11 cellular contexts compared by ENCODE assay signal in the genomic region with DNA sequence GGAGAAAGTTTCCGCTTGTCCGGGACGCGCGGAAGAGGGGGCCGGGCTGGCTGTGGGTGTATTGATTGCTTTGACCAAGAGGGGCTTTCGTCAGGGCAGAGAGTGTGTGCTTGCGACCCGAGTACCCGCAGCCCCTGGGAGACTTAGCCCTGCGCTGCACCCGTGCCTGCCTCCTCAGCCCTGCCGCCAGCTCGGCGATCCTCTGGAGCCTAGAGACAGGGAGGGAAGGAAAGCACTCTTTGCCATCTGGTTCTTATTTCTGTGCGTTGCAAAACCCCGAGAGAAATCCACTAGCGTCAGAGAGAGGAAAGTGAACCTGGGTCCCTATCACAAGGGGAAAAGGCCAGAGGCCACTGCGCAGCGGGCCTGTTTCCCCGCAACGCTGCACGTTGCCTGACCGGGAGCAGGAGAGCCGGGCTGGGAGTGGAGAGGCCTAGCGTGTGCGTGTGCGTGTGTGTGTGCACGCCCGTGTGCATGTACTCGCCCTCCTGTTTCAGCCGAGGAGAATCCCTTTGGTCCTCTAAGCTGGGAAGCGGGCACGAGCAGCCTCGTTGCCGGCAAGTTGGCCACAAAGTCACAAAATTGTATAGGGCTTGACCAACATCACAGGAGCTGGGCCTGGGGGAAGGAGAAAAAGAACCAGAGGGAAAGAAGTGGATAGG. TPM values are rescaled to one million over a fixed set of nuclear protein-coding genes. Genes with fewer than 3 reads are reported as not detected.
A peak's percentile ranks its signal among the peaks of the same experiment; 100 is the strongest.
DNase-seq lines count a peak whose midpoint lies in the region; ATAC-seq and TF ChIP-seq lines count a peak whose summit lies in the region.
"Had no signal": no experiment of that assay in that cellular context is flagged by ENCODE, and none has a peak within 500 bp of the region (broad histone marks: within the 10 kb centered on the region; RNA-seq: fewer than 3 reads in every experiment).

No MANE protein-coding gene starts in this region.

- peaks cover 0 to 10% of the 10 kb centered on the region in 2 donors for H3K27me3 ChIP-seq in naive thymus-derived CD4-positive, alpha-beta T cell (ENCODE audit: control insufficient read depth in 2 of 2, insufficient read depth in 2 of 2, low read length in 2 of 2)

- peak overlapping the region; percentile 24 for H3K4me3 Mint-ChIP-seq in activated T-helper 2 cell treated with anti-CD3 and anti-CD28 coated beads, Interferon-gamma antibody, Interleukin-2, Interleukin-4, amounts not matched to agents 10 μg/mL and 5 μg/mL and 100 μg/mL, durations not matched to agents 14 hours and 24 hours and 36 hours (ENCODE audit: low read depth)
- peak overlapping the region in 9 of 10 donors; percentile 18 to 90 (median 74) for H3K4me3 Mint-ChIP-seq in naive thymus-derived CD4-positive, alpha-beta T cell

- no peaks in the 10 kb centered on the region for H3K36me3 ChIP-seq in ES-I3 (ENCODE audit: insufficient read depth, low read length)
- no peaks in the 10 kb centered on the region for H3K36me3 ChIP-seq in naive thymus-derived CD4-positive, alpha-beta T cell (ENCODE audit: control insufficient read depth in 2 of 3, insufficient read depth in 3 of 3, low read length in 3 of 3)
- H3K36me3 ChIP-seq: Peyer's patch had no signal

- H3K9ac ChIP-seq in ES-I3 (ENCODE audit: low read depth, low read length), result peak overlapping the region; percentile 17; the same call in 1 of the 2 replicates

- peaks cover 22% of the 10 kb centered on the region for H3K4me1 Mint-ChIP-seq in activated T-helper 2 cell treated with anti-CD3 and anti-CD28 coated beads, Interferon-gamma antibody, Interleukin-2, Interleukin-4, amounts not matched to agents 10 μg/mL and 5 μg/mL and 100 μg/mL, durations not matched to agents 14 hours and 24 hours and 36 hours (ENCODE audit: low read depth)
- peaks cover 16 to 58% (median 47%) of the 10 kb centered on the region in 7 donors for H3K4me1 Mint-ChIP-seq in naive thymus-derived CD4-positive, alpha-beta T cell

- peaks cover 6% of the 10 kb centered on the region for H3K36me3 Mint-ChIP-seq in activated T-helper 2 cell treated with anti-CD3 and anti-CD28 coated beads, Interferon-gamma antibody, Interleukin-2, Interleukin-4, amounts not matched to agents 10 μg/mL and 5 μg/mL and 100 μg/mL, durations not matched to agents 14 hours and 24 hours and 36 hours (ENCODE audit: low read depth)
- H3K36me3 Mint-ChIP-seq in naive thymus-derived CD4-positive, alpha-beta T cell, result peaks cover 0 to 2% (median 0%) of the 10 kb centered on the region in 5 donors

- H3K27ac ChIP-seq in naive thymus-derived CD4-positive, alpha-beta T cell (ENCODE audit: low read depth, low read length), result no peak overlapping the region
- H3K27ac ChIP-seq: Peyer's patch had no signal

- POLR2A ChIA-PET in naive thymus-derived CD4-positive, alpha-beta T cell (lab: Charles Lee), result no interaction called here

- peak overlapping the region; percentile 27 for H3K4me3 ChIP-seq in AG10803 (ENCODE audit: low read length)
- H3K4me3 ChIP-seq in naive thymus-derived CD4-positive, alpha-beta T cell (ENCODE audit: low read length), result no peak overlapping the region

- peaks cover 82% of the 10 kb centered on the region for H3K27me3 Mint-ChIP-seq in activated T-helper 2 cell treated with anti-CD3 and anti-CD28 coated beads, Interferon-gamma antibody, Interleukin-2, Interleukin-4, amounts not matched to agents 10 μg/mL and 5 μg/mL and 100 μg/mL, durations not matched to agents 14 hours and 24 hours and 36 hours (ENCODE audit: low read depth)
- peaks cover 63 to 89% (median 80%) of the 10 kb centered on the region in 5 donors for H3K27me3 Mint-ChIP-seq in naive thymus-derived CD4-positive, alpha-beta T cell

- H3K4me1 ChIP-seq in ES-I3 (ENCODE audit: insufficient read depth, low read length), result peaks cover 3% of the 10 kb centered on the region; the same call in 1 of the 2 replicates
- H3K4me1 ChIP-seq in naive thymus-derived CD4-positive, alpha-beta T cell (ENCODE audit: control insufficient read depth in 2 of 2, insufficient read depth in 2 of 2, low read length in 2 of 2), result no peaks in the 10 kb centered on the region

- intact Hi-C loops in activated T-helper 2 cell treated with anti-CD3 and anti-CD28 coated beads, Interferon-gamma antibody, Interleukin-2, Interleukin-4, amounts not matched to agents 10 μg/mL and 5 μg/mL and 100 μg/mL, durations not matched to agents 14 hours and 24 hours and 36 hours (cut with micrococcal nuclease), result loop anchor here (5.0 kb wide), 1 partner anchor 224 kb away; no protein-coding TSS in a partner anchor
- intact Hi-C loops in naive thymus-derived CD4-positive, alpha-beta T cell (cut with micrococcal nuclease), result loop anchor here in 1 of 2 donors (5.0 kb wide), 1 partner anchor 141 kb away; no protein-coding TSS in a partner anchor

- CTCF ChIA-PET in naive thymus-derived CD4-positive, alpha-beta T cell (lab: Charles Lee), result interaction anchor here (1.4 kb wide), 1 partner anchor 12 kb away, joined by 4 read pairs; no protein-coding TSS in a partner anchor

- no peak for ATAC-seq in naive thymus-derived CD4-positive, alpha-beta T cell
- no peak for ATAC-seq in GM21360 (IDR thresholded peaks at IDR 0.05; ENCODE audit: unreplicated experiment)

- H3K9me3 ChIP-seq in ES-I3 (ENCODE audit: control insufficient read depth, insufficient read depth, low read length), result no peaks in the 10 kb centered on the region
- H3K9me3 ChIP-seq in naive thymus-derived CD4-positive, alpha-beta T cell (ENCODE audit: control insufficient read depth in 2 of 3, low read length in 3 of 3), result no peaks in the 10 kb centered on the region
- H3K9me3 ChIP-seq: Peyer's patch had no signal

- no peaks in the 10 kb centered on the region for H3K9me3 Mint-ChIP-seq in activated T-helper 2 cell treated with anti-CD3 and anti-CD28 coated beads, Interferon-gamma antibody, Interleukin-2, Interleukin-4, amounts not matched to agents 10 μg/mL and 5 μg/mL and 100 μg/mL, durations not matched to agents 14 hours and 24 hours and 36 hours
- H3K9me3 Mint-ChIP-seq in naive thymus-derived CD4-positive, alpha-beta T cell, result peaks cover 0 to 1% (median 0%) of the 10 kb centered on the region in 11 donors

- H3K27ac Mint-ChIP-seq in activated T-helper 2 cell treated with anti-CD3 and anti-CD28 coated beads, Interferon-gamma antibody, Interleukin-2, Interleukin-4, amounts not matched to agents 10 μg/mL and 5 μg/mL and 100 μg/mL, durations not matched to agents 14 hours and 24 hours and 36 hours, result peak overlapping the region; percentile 16
- peak overlapping the region in 1 of 9 donors; percentile 62 for H3K27ac Mint-ChIP-seq in naive thymus-derived CD4-positive, alpha-beta T cell

- no peak for TF ChIP-seq CTCF in AG10803 (conservative IDR thresholded peaks at IDR 0.05; ENCODE audit: low read length)

- DNase-seq in AG10803 (ENCODE audit: low read depth), result peak; percentile 55
- no peak for DNase-seq in activated T-helper 2 cell treated with anti-CD3 and anti-CD28 coated beads, Interferon-gamma antibody, Interleukin-2, Interleukin-4, amounts not matched to agents 10 μg/mL and 5 μg/mL and 100 μg/mL, durations not matched to agents 14 hours and 24 hours and 36 hours (ENCODE audit: low spot score)
- DNase-seq in naive thymus-derived CD4-positive, alpha-beta T cell, result no peak
- no peak for DNase-seq in NCI-H128 (lab: John Stamatoyannopoulos, UW; ENCODE audit: unreplicated experiment)
- no peak for DNase-seq in NCI-H2107 treated with DMSO at 0.1 percent for 48 hours (lab: John Stamatoyannopoulos, UW; ENCODE audit: unreplicated experiment)
- no peak for DNase-seq in dedifferentiated amniotic fluid mesenchymal stem cell (ENCODE audit: extremely low spot score)
- DNase-seq: mesenchymal stem cell, NCI-H1105 had no signal

RNA-seq across cellular contexts. Expression of a gene that starts 1.7 kb away (rescaled TPM):
- total RNA-seq in activated T-helper 2 cell treated with anti-CD3 and anti-CD28 coated beads, Interferon-gamma antibody, Interleukin-2, Interleukin-4, amounts not matched to agents 10 μg/mL and 5 μg/mL and 100 μg/mL, durations not matched to agents 14 hours and 24 hours and 36 hours, result 0.25 and 0.34 TPM in 2 replicates
- not detected for total RNA-seq in naive thymus-derived CD4-positive, alpha-beta T cell
- polyA plus RNA-seq in naive thymus-derived CD4-positive, alpha-beta T cell, result not detected
- total RNA-seq: Peyer's patch had no signal
